36 cellular contexts compared by ENCODE assay signal in genomic region chr9:37625262-37626147, GRCh38. TPM values are rescaled to one million over a fixed set of nuclear protein-coding genes. Genes with fewer than 3 reads are reported as not detected.
"Had no signal": no experiment of that assay in that cellular context is flagged by ENCODE, and none has a peak within 500 bp of the region (broad histone marks: within the 10 kb centered on the region; RNA-seq: fewer than 3 reads in every experiment).

No MANE protein-coding gene starts in this region.

- ATAC-seq: activated CD8-positive, alpha-beta T cell treated with anti-CD3 and anti-CD28 coated beads for 36 hours; activated T-cell treated with anti-CD3 and anti-CD28 coated beads, Interleukin-2, amount 50 U/mL, for 72 hours; activated T-helper 17 cell treated with anti-CD3 and anti-CD28 coated beads, Interleukin-2, amount 50 U/mL, for 72 hours; PC-3; Right ventricle myocardium inferior had no signal

- H3K27ac ChIP-seq: brain microvascular endothelial cell, RWPE1 had no signal

- H3K36me3 ChIP-seq: brain microvascular endothelial cell had no signal

- H3K27me3 ChIP-seq: brain microvascular endothelial cell had no signal

- DNase-seq: activated CD4-positive, alpha-beta T cell treated with anti-CD3 and anti-CD28 coated beads, Interleukin-2, amount 10 ng/mL, durations not matched to agents 24 days and 14 days; activated CD4-positive, alpha-beta T cell treated with anti-CD3 and anti-CD28 coated beads, Interleukin-2, amount 50 U/mL, for 4 hours; activated CD8-positive, alpha-beta T cell treated with anti-CD3 and anti-CD28 coated beads for 36 hours; activated effector memory CD4-positive, alpha-beta T cell treated with anti-CD3 and anti-CD28 coated beads, Interleukin-2, amount 50 U/mL, for 16 hours; activated naive CD4-positive, alpha-beta T cell; activated naive CD4-positive, alpha-beta T cell treated with anti-CD3 and anti-CD28 coated beads, Interleukin-2, amount 50 U/mL, for 16 hours; activated naive CD8-positive, alpha-beta T cell treated with anti-CD3 and anti-CD28 coated beads for 36 hours; activated T-cell treated with anti-CD3 and anti-CD28 coated beads, Interleukin-2, amount 50 U/mL, for 1 hour; activated T-cell treated with anti-CD3 and anti-CD28 coated beads, Interleukin-2, amount 50 U/mL, for 72 hours; amniotic stem cell; aorta; brain microvascular endothelial cell; central memory CD4-positive, alpha-beta T cell; Karpas-422; KBM-7; MV-4-11; NCI-H1092; NCI-H1436 treated with DMSO at 0.1 percent for 48 hours; NCI-H1694 treated with DMSO at 0.1 percent for 48 hours; NCI-H2029; NCI-H345; NCI-H526; NCI-H748 treated with DMSO at 0.1 percent for 48 hours; NK-92 treated with Interleukin-12 subunit alpha and Interleukin-12 subunit beta, amount 100 ng/mL, for 24 hours; PC-3; SIG-M5; T1000 had no signal

RNA-seq across cellular contexts. Expression of gene FRMPD1, which starts 25.2 kb away (rescaled TPM):
- total RNA-seq: activated CD4-positive, alpha-beta T cell treated with anti-CD3 and anti-CD28 coated beads, Interleukin-2, amount 10 ng/mL, durations not matched to agents 24 days and 14 days; activated CD8-positive, alpha-beta memory T cell treated with anti-CD3 and anti-CD28 coated beads for 36 hours; activated CD8-positive, alpha-beta T cell treated with anti-CD3 and anti-CD28 coated beads for 36 hours; activated naive CD8-positive, alpha-beta T cell treated with anti-CD3 and anti-CD28 coated beads for 36 hours; activated T-cell treated with anti-CD3 and anti-CD28 coated beads, Interleukin-2, amount 50 U/mL, for 72 hours; activated T-helper 17 cell treated with anti-CD3 and anti-CD28 coated beads, Interleukin-2, amount 50 U/mL, for 72 hours; MCF 10A; NCI-H460; PC-3; SK-MEL-5; T-helper 1 cell treated with Interleukin-12 subunit alpha and Interleukin-12 subunit beta and Interleukin-4 antibody, amounts not matched to agents 30 ng/mL and 1 ng/mL, for 36 hours; T-helper 2 cell treated with Interferon-gamma antibody and Interleukin-4, amounts not matched to agents 100 ng/mL and 5 ng/mL, for 36 hours had no signal
- polyA plus RNA-seq: aorta had no signal
